Comparison of ENCODE assay signal across 14 cellular contexts in genomic region chr1:168319691-168320090, GRCh38.
"Had no signal": no experiment of that assay in that cellular context is flagged by ENCODE, and none has a peak within 500 bp of the region (broad histone marks: within the 10 kb centered on the region; RNA-seq: fewer than 3 reads in every experiment).

No MANE protein-coding gene starts in this region.

- H3K4me1 ChIP-seq: ascending aorta, pancreas, tibial nerve had no signal

- H3K4me3 ChIP-seq: ascending aorta, cardiac muscle cell, coronary artery, pancreas, tibial nerve had no signal

- DNase-seq: activated CD4-positive, alpha-beta memory T cell treated with anti-CD3 and anti-CD28 coated beads, Interleukin-2, amount 10 ng/mL, durations not matched to agents 7 days and 5 days; activated CD8-positive, alpha-beta memory T cell treated with anti-CD3 and anti-CD28 coated beads, Interleukin-2, amount 50 U/mL, for 4 hours; activated naive CD4-positive, alpha-beta T cell treated with Interleukin-2 at 50 U/mL for 16 hours; activated naive CD8-positive, alpha-beta T cell treated with anti-CD3 and anti-CD28 coated beads, Interleukin-2, amount 50 U/mL, for 24 hours; effector CD8-positive, alpha-beta T cell; hippocampal formation; immature natural killer cell; pancreas; T-helper 9 cell had no signal

- H3K27ac ChIP-seq: ascending aorta, cardiac muscle cell, coronary artery, pancreas had no signal

- FAIRE-seq: pancreas, small intestine had no signal

- H3K27me3 ChIP-seq: ascending aorta, cardiac muscle cell, pancreas, tibial nerve had no signal

- H3K9me3 ChIP-seq: pancreas, tibial nerve had no signal

- H3K36me3 ChIP-seq: cardiac muscle cell, pancreas had no signal
